ENCODE assay signal across 23 cellular contexts in genomic region chr18:74447404-74448152, GRCh38. TPM values are rescaled to one million over a fixed set of nuclear protein-coding genes. Genes with fewer than 3 reads are reported as not detected.
DNase-seq lines count a peak whose midpoint lies in the region; ATAC-seq and TF ChIP-seq lines count a peak whose summit lies in the region.
"Had no signal": no experiment of that assay in that cellular context is flagged by ENCODE, and none has a peak within 500 bp of the region (broad histone marks: within the 10 kb centered on the region; RNA-seq: fewer than 3 reads in every experiment).

No MANE protein-coding gene starts in this region.

- peaks cover 0 to 22% (median 0%) of the 10 kb centered on the region in 11 experiments; a peak in 5 of 22 replicates for H4K20me1 ChIP-seq in BLaER1 treated with 17β-estradiol and CSF1 and Interleukin-3, amounts not matched to agents 10 nM and 100 nM

- peak; percentile 32 for DNase-seq in right atrium auricular region (ENCODE audit: low spot score)
- DNase-seq in left ventricle myocardium superior = no peak
- DNase-seq in nephron progenitor cell = no peak
- no peak for DNase-seq in stimulated activated effector memory CD8-positive, alpha-beta T cell treated with anti-CD3 and anti-CD28 coated beads, Interleukin-12 subunit alpha, Interleukin-12 subunit beta, amount 100 ng/mL, for 72 hours (ENCODE audit: low spot score in 2 of 2)
- no peak for DNase-seq in LoVo (ENCODE audit: low spot score)
- DNase-seq in coronary artery (ENCODE audit: low spot score) = no peak
- DNase-seq in activated CD8-positive, alpha-beta memory T cell treated with anti-CD3 and anti-CD28 coated beads, Interleukin-2, amount 10 ng/mL, durations not matched to agents 7 days and 5 days = no peak
- DNase-seq: 8988T; C1 segment of cervical spinal cord; CD4-positive, CD25-positive, alpha-beta regulatory T cell; CD8-positive, alpha-beta memory T cell; COR-L47; DMS 273 treated with DMSO at 0.1 percent for 48 hours; DMS53; DND-41; EL had no signal

- H3K27ac ChIP-seq in right atrium auricular region (no peak overlapping the region), coronary artery (no peak overlapping the region)
- H3K27ac ChIP-seq in BLaER1 treated with 17β-estradiol and CSF1 and Interleukin-3, amounts not matched to agents 10 nM and 100 nM = peak overlapping the region in 6 of 11 experiments; percentile 12 to 61 (median 31); a peak in 9 of 22 replicates

- no peak overlapping the region for H3K4me3 Mint-ChIP-seq in nephron progenitor cell
- H3K4me3 Mint-ChIP-seq in stimulated activated effector memory CD8-positive, alpha-beta T cell treated with anti-CD3 and anti-CD28 coated beads, Interleukin-12 subunit alpha, Interleukin-12 subunit beta, amount 100 ng/mL, for 72 hours = no peak overlapping the region
- H3K4me3 Mint-ChIP-seq in activated CD8-positive, alpha-beta memory T cell treated with anti-CD3 and anti-CD28 coated beads, Interleukin-2, amount 10 ng/mL, durations not matched to agents 7 days and 5 days = no peak overlapping the region
- H3K4me3 Mint-ChIP-seq: CD4-positive, CD25-positive, alpha-beta regulatory T cell; CD8-positive, alpha-beta memory T cell had no signal

- H3K4me1 ChIP-seq in right atrium auricular region = peaks cover 0 to 10% of the 10 kb centered on the region in 2 donors
- H3K4me1 ChIP-seq in BLaER1 treated with 17β-estradiol and CSF1 and Interleukin-3, amounts not matched to agents 10 nM and 100 nM = peaks cover 25 to 95% (median 87%) of the 10 kb centered on the region in 10 experiments
- H3K4me1 ChIP-seq: HAP-1 had no signal

- ATAC-seq in left ventricle myocardium superior = no peak
- peak; percentile 4 for ATAC-seq in stimulated activated effector memory CD8-positive, alpha-beta T cell treated with anti-CD3 and anti-CD28 coated beads, Interleukin-12 subunit alpha, Interleukin-12 subunit beta, amount 100 ng/mL, for 72 hours
- no peak for ATAC-seq in activated CD8-positive, alpha-beta memory T cell treated with anti-CD3 and anti-CD28 coated beads, Interleukin-2, amount 10 ng/mL, durations not matched to agents 7 days and 5 days
- ATAC-seq: GM12878 had no signal

- H3K9me3 ChIP-seq in right atrium auricular region = no peaks in the 10 kb centered on the region
- no peaks in the 10 kb centered on the region for H3K9me3 ChIP-seq in BLaER1 treated with 17β-estradiol and CSF1 and Interleukin-3, amounts not matched to agents 10 nM and 100 nM (replicated peaks in 1 of 11)
- H3K9me3 ChIP-seq: HAP-1 had no signal

- H3K4me3 ChIP-seq in right atrium auricular region = no peak overlapping the region
- no peak overlapping the region for H3K4me3 ChIP-seq in BLaER1 treated with 17β-estradiol and CSF1 and Interleukin-3, amounts not matched to agents 10 nM and 100 nM
- no peak overlapping the region for H3K4me3 ChIP-seq in coronary artery
- H3K4me3 ChIP-seq: GM12878, HAP-1 had no signal

- H3K36me3 Mint-ChIP-seq in nephron progenitor cell (ENCODE audit: low read depth) = no peaks in the 10 kb centered on the region
- no peaks in the 10 kb centered on the region for H3K36me3 Mint-ChIP-seq in stimulated activated effector memory CD8-positive, alpha-beta T cell treated with anti-CD3 and anti-CD28 coated beads, Interleukin-12 subunit alpha, Interleukin-12 subunit beta, amount 100 ng/mL, for 72 hours
- H3K36me3 Mint-ChIP-seq in activated CD8-positive, alpha-beta memory T cell treated with anti-CD3 and anti-CD28 coated beads, Interleukin-2, amount 10 ng/mL, durations not matched to agents 7 days and 5 days = no peaks in the 10 kb centered on the region
- H3K36me3 Mint-ChIP-seq: CD4-positive, CD25-positive, alpha-beta regulatory T cell; CD8-positive, alpha-beta memory T cell had no signal

- H3K27me3 Mint-ChIP-seq in nephron progenitor cell (ENCODE audit: low read depth, poor library complexity) = peaks cover 25% of the 10 kb centered on the region
- peaks cover 17% of the 10 kb centered on the region for H3K27me3 Mint-ChIP-seq in activated CD8-positive, alpha-beta memory T cell treated with anti-CD3 and anti-CD28 coated beads, Interleukin-2, amount 10 ng/mL, durations not matched to agents 7 days and 5 days

- H3K9me3 Mint-ChIP-seq in nephron progenitor cell = peaks cover 3% of the 10 kb centered on the region
- no peaks in the 10 kb centered on the region for H3K9me3 Mint-ChIP-seq in stimulated activated effector memory CD8-positive, alpha-beta T cell treated with anti-CD3 and anti-CD28 coated beads, Interleukin-12 subunit alpha, Interleukin-12 subunit beta, amount 100 ng/mL, for 72 hours
- no peaks in the 10 kb centered on the region for H3K9me3 Mint-ChIP-seq in activated CD8-positive, alpha-beta memory T cell treated with anti-CD3 and anti-CD28 coated beads, Interleukin-2, amount 10 ng/mL, durations not matched to agents 7 days and 5 days (ENCODE audit: low read depth)
- H3K9me3 Mint-ChIP-seq: CD4-positive, CD25-positive, alpha-beta regulatory T cell; CD8-positive, alpha-beta memory T cell had no signal

- H3K9ac ChIP-seq in BLaER1 treated with 17β-estradiol and CSF1 and Interleukin-3, amounts not matched to agents 10 nM and 100 nM = 0 out of 22 replicates have a peak overlapping the region, but pooled peaks of 2 of the 11 experiments have one; percentile 7 to 33

- H3K4me2 ChIP-seq in BLaER1 treated with 17β-estradiol and CSF1 and Interleukin-3, amounts not matched to agents 10 nM and 100 nM = peak overlapping the region in 8 of 11 experiments; percentile 26 to 66 (median 38); a peak in 9 of 22 replicates

- no peak for TF ChIP-seq CTCF in right atrium auricular region (IDR thresholded peaks at IDR 0.05)
- TF ChIP-seq CTCF in nephron progenitor cell (IDR thresholded peaks at IDR 0.05) = no peak
- no peak for TF ChIP-seq CTCF in coronary artery (IDR thresholded peaks at IDR 0.05)

- H3K27me3 ChIP-seq in right atrium auricular region = no peaks in the 10 kb centered on the region
- no peaks in the 10 kb centered on the region for H3K27me3 ChIP-seq in BLaER1 treated with 17β-estradiol and CSF1 and Interleukin-3, amounts not matched to agents 10 nM and 100 nM

- peaks cover 23% of the 10 kb centered on the region for H3K4me1 Mint-ChIP-seq in nephron progenitor cell
- H3K4me1 Mint-ChIP-seq in stimulated activated effector memory CD8-positive, alpha-beta T cell treated with anti-CD3 and anti-CD28 coated beads, Interleukin-12 subunit alpha, Interleukin-12 subunit beta, amount 100 ng/mL, for 72 hours = no peaks in the 10 kb centered on the region
- no peaks in the 10 kb centered on the region for H3K4me1 Mint-ChIP-seq in activated CD8-positive, alpha-beta memory T cell treated with anti-CD3 and anti-CD28 coated beads, Interleukin-2, amount 10 ng/mL, durations not matched to agents 7 days and 5 days
- H3K4me1 Mint-ChIP-seq: CD4-positive, CD25-positive, alpha-beta regulatory T cell; CD8-positive, alpha-beta memory T cell had no signal

- H3K36me3 ChIP-seq in right atrium auricular region = no peaks in the 10 kb centered on the region
- peaks cover 0 to 86% (median 69%) of the 10 kb centered on the region in 11 experiments; a peak in 16 of 22 replicates for H3K36me3 ChIP-seq in BLaER1 treated with 17β-estradiol and CSF1 and Interleukin-3, amounts not matched to agents 10 nM and 100 nM
- H3K36me3 ChIP-seq: HAP-1 had no signal

- CTCF ChIA-PET in activated CD8-positive, alpha-beta memory T cell treated with anti-CD3 and anti-CD28 coated beads, Interleukin-2, amount 10 ng/mL, durations not matched to agents 7 days and 5 days (lab: Charles Lee) = no interaction called here

- peak overlapping the region; percentile 12 for H3K27ac Mint-ChIP-seq in nephron progenitor cell
- no peak overlapping the region for H3K27ac Mint-ChIP-seq in stimulated activated effector memory CD8-positive, alpha-beta T cell treated with anti-CD3 and anti-CD28 coated beads, Interleukin-12 subunit alpha, Interleukin-12 subunit beta, amount 100 ng/mL, for 72 hours
- no peak overlapping the region for H3K27ac Mint-ChIP-seq in activated CD8-positive, alpha-beta memory T cell treated with anti-CD3 and anti-CD28 coated beads, Interleukin-2, amount 10 ng/mL, durations not matched to agents 7 days and 5 days
- H3K27ac Mint-ChIP-seq: CD4-positive, CD25-positive, alpha-beta regulatory T cell had no signal

- intact Hi-C loops in left ventricle myocardium superior (cut with micrococcal nuclease) = no loop called here

RNA-seq across cellular contexts. Expression of gene DIPK1C, which starts 9.5 kb away (rescaled TPM):
- total RNA-seq in right atrium auricular region = 1 to 10 TPM in 1 of 2 donors, not detected in 1; 2.6 TPM
- total RNA-seq in left ventricle myocardium superior = 6.3 TPM
- not detected for total RNA-seq in activated CD8-positive, alpha-beta memory T cell treated with anti-CD3 and anti-CD28 coated beads, Interleukin-2, amount 10 ng/mL, durations not matched to agents 7 days and 5 days
- total RNA-seq: A673; CD4-positive, CD25-positive, alpha-beta regulatory T cell; CD8-positive, alpha-beta memory T cell; G401; GM12878; H4; HT-29 had no signal

RNA-seq across cellular contexts. Expression of gene CNDP2, which starts 48.6 kb away (rescaled TPM):
- 10 to 100 TPM; 31.2 to 62.6 TPM for total RNA-seq in right atrium auricular region
- 63.5 TPM for total RNA-seq in left ventricle myocardium superior
- total RNA-seq in activated CD8-positive, alpha-beta memory T cell treated with anti-CD3 and anti-CD28 coated beads, Interleukin-2, amount 10 ng/mL, durations not matched to agents 7 days and 5 days = 100 to 1,000 TPM; 141 to 176 TPM

Comparison
In these comparisons a context has a peak if more than half of its experiments do, and no peak if none do; other contexts are left out.
1. H3K27ac ChIP-seq: peak in BLaER1 treated with 17β-estradiol and CSF1 and Interleukin-3, amounts not matched to agents 10 nM and 100 nM (6 of 11); none in right atrium auricular region (0 of 2) and coronary artery (0 of 2).